19 cellular contexts compared by ENCODE assay signal in genomic region chr14:53848851-53849250, GRCh38.
DNase-seq lines count a peak whose midpoint lies in the region; ATAC-seq and TF ChIP-seq lines count a peak whose summit lies in the region.
"Had no signal": no experiment of that assay in that cellular context is flagged by ENCODE, and none has a peak within 500 bp of the region (broad histone marks: within the 10 kb centered on the region; RNA-seq: fewer than 3 reads in every experiment).

No MANE protein-coding gene starts in this region.

- H3K36me3 Mint-ChIP-seq in Calu3 (ENCODE audit: insufficient read depth, unreplicated experiment) = peaks cover 17% of the 10 kb centered on the region
- H3K36me3 Mint-ChIP-seq: CD4-positive, CD25-positive, alpha-beta regulatory T cell; CD8-positive, alpha-beta memory T cell had no signal

- H3K18ac ChIP-seq in mesenchymal stem cell (ENCODE audit: low read depth in 1 of 2, low read length in 2 of 2) = peak overlapping the region in 1 of 2 experiments; percentile 40

- H2BK120ac ChIP-seq in mesenchymal stem cell (ENCODE audit: low read depth, low read length) = no peak overlapping the region

- no peak for TF ChIP-seq CTCF in Calu3 (IDR thresholded peaks at IDR 0.05; ENCODE audit: unreplicated experiment)

- H4K91ac ChIP-seq in mesenchymal stem cell (ENCODE audit: low read length) = peak overlapping the region; percentile 58

- no peak overlapping the region for H4K8ac ChIP-seq in mesenchymal stem cell (ENCODE audit: low read length)

- CTCF ChIA-PET in Calu3 (lab: Charles Lee) = no interaction called here

- H3K9ac ChIP-seq in mesenchymal stem cell (ENCODE audit: low read length) = no peak overlapping the region

- no peak overlapping the region for H3K4me3 ChIP-seq in mesenchymal stem cell (ENCODE audit: insufficient read depth in 1 of 2, low read depth in 1 of 2, low read length in 2 of 2)
- H3K4me3 ChIP-seq: GM23338 had no signal

- H2AK5ac ChIP-seq in mesenchymal stem cell (ENCODE audit: low read length, severe bottlenecking) = peak overlapping the region; percentile 98

- H3K14ac ChIP-seq in mesenchymal stem cell (ENCODE audit: low read length in 2 of 2) = no peak overlapping the region

- H3K27ac ChIP-seq in mesenchymal stem cell (ENCODE audit: low read length, poor library complexity, severe bottlenecking) = no peak overlapping the region

- no peak overlapping the region for H3K23ac ChIP-seq in mesenchymal stem cell (ENCODE audit: low read length in 2 of 2)

- H2BK5ac ChIP-seq in mesenchymal stem cell (ENCODE audit: low read depth, low read length, poor library complexity, severe bottlenecking) = no peak overlapping the region

- peaks cover 3% of the 10 kb centered on the region for H3K4me1 ChIP-seq in mesenchymal stem cell (ENCODE audit: control insufficient read depth, insufficient read depth, low read depth, low read length)
- H3K4me1 ChIP-seq: BE2C had no signal

- no TSS peak for BruUV-seq in Calu3 (replicated peaks; lab: Mats Ljungman, UMichigan)

- WGBS in mesenchymal stem cell = 100% methylated on average over 1 of the region's 5 CpGs

- H2AFZ ChIP-seq in mesenchymal stem cell (ENCODE audit: low read depth, low read length) = no peak overlapping the region

- no peaks in the 10 kb centered on the region for H3K9me3 Mint-ChIP-seq in Calu3 (ENCODE audit: low read depth, unreplicated experiment)
- H3K9me3 Mint-ChIP-seq: GM23338, HFFc6 had no signal

- H3K9me3 ChIP-seq in mesenchymal stem cell (ENCODE audit: control insufficient read depth, low read length) = no peaks in the 10 kb centered on the region
- H3K9me3 ChIP-seq: BE2C had no signal

- intact Hi-C loops in Calu3 (cut with micrococcal nuclease; ENCODE audit: unreplicated experiment) = loop anchor here (10.0 kb wide), 1 partner anchor 326 kb away; no protein-coding TSS in a partner anchor

- no peak for ATAC-seq in HG02588 (IDR thresholded peaks at IDR 0.05; ENCODE audit: unreplicated experiment)
- ATAC-seq: GM23338, HepG2 had no signal

- H3K4me3 Mint-ChIP-seq in Calu3 (ENCODE audit: low read depth, unreplicated experiment) = peak overlapping the region; percentile 67
- H3K4me3 Mint-ChIP-seq: CD4-positive, CD25-positive, alpha-beta regulatory T cell; CD8-positive, alpha-beta memory T cell; GM23338; HFFc6 had no signal

- peaks cover 55% of the 10 kb centered on the region for H3K4me1 Mint-ChIP-seq in Calu3 (ENCODE audit: low read depth, unreplicated experiment)
- H3K4me1 Mint-ChIP-seq: CD4-positive, CD25-positive, alpha-beta regulatory T cell; CD8-positive, alpha-beta memory T cell had no signal

- no peaks in the 10 kb centered on the region for H3K27me3 Mint-ChIP-seq in Calu3 (ENCODE audit: unreplicated experiment)

- H3K79me1 ChIP-seq in mesenchymal stem cell (replicated peaks; ENCODE audit: low read length, poor library complexity, severe bottlenecking) = no peaks in the 10 kb centered on the region

- H3K4ac ChIP-seq in mesenchymal stem cell (ENCODE audit: low read depth in 1 of 2, low read length in 2 of 2) = no peak overlapping the region

- no peak overlapping the region for H3K27ac Mint-ChIP-seq in Calu3 (ENCODE audit: unreplicated experiment)
- H3K27ac Mint-ChIP-seq: CD8-positive, alpha-beta memory T cell; GM23338; HFFc6 had no signal

- no peak overlapping the region for H2BK15ac ChIP-seq in mesenchymal stem cell (ENCODE audit: low read depth, poor library complexity, severe bottlenecking)

- DNase-seq in Calu3 = no peak
- peak; percentile 7 for DNase-seq in SW480 (ENCODE audit: low spot score)
- no peak for DNase-seq in mesenchymal stem cell
- DNase-seq in pons (ENCODE audit: low spot score) = no peak
- DNase-seq in NCI-H82 treated with DMSO at 0.1 percent for 48 hours (lab: John Stamatoyannopoulos, UW; ENCODE audit: unreplicated experiment) = no peak
- DNase-seq: ACHN; BE2C; C1 segment of cervical spinal cord; CD4-positive, CD25-positive, alpha-beta regulatory T cell; CD8-positive, alpha-beta memory T cell; COR-L47; DMS153; DMS79; GDM1; HCEC 1CT; HFFc6 had no signal

- H2BK12ac ChIP-seq in mesenchymal stem cell (ENCODE audit: low read length in 2 of 2) = peak overlapping the region in 1 of 2 experiments; percentile 97

- H3K27me3 ChIP-seq in mesenchymal stem cell (ENCODE audit: control insufficient read depth in 1 of 2, insufficient read depth in 1 of 2, low read length in 2 of 2) = no peaks in the 10 kb centered on the region
- H3K27me3 ChIP-seq: BE2C had no signal

- H3K36me3 ChIP-seq in mesenchymal stem cell (ENCODE audit: control insufficient read depth in 1 of 2, insufficient read depth in 2 of 2, low read depth in 1 of 2, low read length in 2 of 2) = no peaks in the 10 kb centered on the region
- H3K36me3 ChIP-seq: BE2C had no signal

- H3K4me2 ChIP-seq in mesenchymal stem cell (ENCODE audit: low read length, poor library complexity, severe bottlenecking) = no peak overlapping the region
- H3K4me2 ChIP-seq: GM23338 had no signal
